In genomic region chr13:60334310-60334709, GRCh38 we compare ENCODE assay signal across 40 cellular contexts.
"Had no signal": no experiment of that assay in that cellular context is flagged by ENCODE, and none has a peak within 500 bp of the region (broad histone marks: within the 10 kb centered on the region; RNA-seq: fewer than 3 reads in every experiment).

No MANE protein-coding gene starts in this region.

- H3K9me3 ChIP-seq: adrenal gland, ascending aorta had no signal

- H3K4me1 ChIP-seq: ascending aorta had no signal

- FAIRE-seq: bronchial epithelial cell had no signal

- H3K9me3 Mint-ChIP-seq: activated CD4-positive, alpha-beta memory T cell treated with anti-CD3 and anti-CD28 coated beads, Interleukin-2, amount 10 ng/mL, durations not matched to agents 7 days and 5 days; activated CD4-positive, alpha-beta T cell treated with anti-CD3 and anti-CD28 coated beads, Interleukin-2, amount 10 ng/mL, durations not matched to agents 7 days and 5 days; activated naive CD4-positive, alpha-beta T cell treated with anti-CD3 and anti-CD28 coated beads for 36 hours; activated naive CD4-positive, alpha-beta T cell treated with anti-CD3 and anti-CD28 coated beads, Interleukin-2, amount 50 U/mL, for 72 hours; activated T-cell treated with anti-CD3 and anti-CD28 coated beads, Interleukin-2, amount 50 U/mL, for 24 hours; activated T-helper 17 cell treated with anti-CD3 and anti-CD28 coated beads, Interleukin-2, amount 50 U/mL, for 72 hours; T-helper 1 cell treated with Interleukin-12 subunit alpha and Interleukin-12 subunit beta and Interleukin-4 antibody, amounts not matched to agents 30 μg/mL and 1 μg/mL, for 36 hours; T-helper 2 cell treated with Interferon-gamma antibody and Interleukin-4, amounts not matched to agents 5 μg/mL and 100 μg/mL, for 36 hours had no signal

- H3K4me3 Mint-ChIP-seq: activated CD4-positive, alpha-beta memory T cell treated with anti-CD3 and anti-CD28 coated beads, Interleukin-2, amount 10 ng/mL, durations not matched to agents 7 days and 5 days; activated CD4-positive, alpha-beta T cell treated with anti-CD3 and anti-CD28 coated beads for 36 hours; activated CD4-positive, alpha-beta T cell treated with anti-CD3 and anti-CD28 coated beads, Interleukin-2, amount 10 ng/mL, durations not matched to agents 7 days and 5 days; activated CD8-positive, alpha-beta memory T cell treated with anti-CD3 and anti-CD28 coated beads, Interleukin-2, amount 10 ng/mL, durations not matched to agents 7 days and 5 days; activated CD8-positive, alpha-beta T cell treated with anti-CD3 and anti-CD28 coated beads, Interleukin-2, amount 10 ng/mL, durations not matched to agents 7 days and 5 days; activated naive CD4-positive, alpha-beta T cell treated with anti-CD3 and anti-CD28 coated beads for 36 hours; activated naive CD8-positive, alpha-beta T cell treated with anti-CD3 and anti-CD28 coated beads for 36 hours; activated T-cell treated with anti-CD3 and anti-CD28 coated beads, Interleukin-2, amount 50 U/mL, for 24 hours; activated T-helper 17 cell treated with anti-CD3 and anti-CD28 coated beads, Interleukin-2, amount 50 U/mL, for 72 hours; brain; central memory CD8-positive, alpha-beta T cell; T-helper 1 cell treated with Interleukin-12 subunit alpha and Interleukin-12 subunit beta and Interleukin-4 antibody, amounts not matched to agents 30 μg/mL and 1 μg/mL, for 36 hours; T-helper 2 cell treated with Interferon-gamma antibody and Interleukin-4, amounts not matched to agents 5 μg/mL and 100 μg/mL, for 36 hours; WTC11 had no signal

- H3K4me1 Mint-ChIP-seq: activated CD4-positive, alpha-beta T cell treated with anti-CD3 and anti-CD28 coated beads for 36 hours; activated CD4-positive, alpha-beta T cell treated with anti-CD3 and anti-CD28 coated beads, Interleukin-2, amount 10 ng/mL, durations not matched to agents 7 days and 5 days; activated naive CD8-positive, alpha-beta T cell treated with anti-CD3 and anti-CD28 coated beads for 36 hours; activated T-helper 17 cell treated with anti-CD3 and anti-CD28 coated beads, Interleukin-2, amount 50 U/mL, for 72 hours; central memory CD8-positive, alpha-beta T cell had no signal

- H3K36me3 Mint-ChIP-seq: activated CD8-positive, alpha-beta memory T cell treated with anti-CD3 and anti-CD28 coated beads, Interleukin-2, amount 10 ng/mL, durations not matched to agents 7 days and 5 days; activated naive CD4-positive, alpha-beta T cell treated with anti-CD3 and anti-CD28 coated beads, Interleukin-2, amount 50 U/mL, for 72 hours; activated naive CD8-positive, alpha-beta T cell treated with anti-CD3 and anti-CD28 coated beads for 36 hours; brain had no signal

- H3K36me3 ChIP-seq: adrenal gland, ascending aorta, cardiac muscle cell, WERI-Rb-1 had no signal

- H3K27ac ChIP-seq: adrenal gland, ascending aorta, cardiac muscle cell, WERI-Rb-1 had no signal

- H3K27me3 Mint-ChIP-seq: activated T-cell treated with anti-CD3 and anti-CD28 coated beads, Interleukin-2, amount 50 U/mL, for 24 hours had no signal

- H3K27ac Mint-ChIP-seq: activated CD4-positive, alpha-beta memory T cell treated with anti-CD3 and anti-CD28 coated beads, Interleukin-2, amount 10 ng/mL, durations not matched to agents 7 days and 5 days; activated CD4-positive, alpha-beta T cell treated with anti-CD3 and anti-CD28 coated beads for 36 hours; activated CD4-positive, alpha-beta T cell treated with anti-CD3 and anti-CD28 coated beads, Interleukin-2, amount 10 ng/mL, durations not matched to agents 7 days and 5 days; activated CD8-positive, alpha-beta memory T cell treated with anti-CD3 and anti-CD28 coated beads, Interleukin-2, amount 10 ng/mL, durations not matched to agents 7 days and 5 days; activated CD8-positive, alpha-beta T cell treated with anti-CD3 and anti-CD28 coated beads, Interleukin-2, amount 10 ng/mL, durations not matched to agents 7 days and 5 days; activated naive CD4-positive, alpha-beta T cell treated with anti-CD3 and anti-CD28 coated beads for 36 hours; activated naive CD4-positive, alpha-beta T cell treated with anti-CD3 and anti-CD28 coated beads, Interleukin-2, amount 50 U/mL, for 72 hours; activated naive CD8-positive, alpha-beta T cell treated with anti-CD3 and anti-CD28 coated beads for 36 hours; activated T-cell treated with anti-CD3 and anti-CD28 coated beads, Interleukin-2, amount 50 U/mL, for 24 hours; activated T-helper 17 cell treated with anti-CD3 and anti-CD28 coated beads, Interleukin-2, amount 50 U/mL, for 72 hours; brain; T-helper 1 cell treated with Interleukin-12 subunit alpha and Interleukin-12 subunit beta and Interleukin-4 antibody, amounts not matched to agents 30 μg/mL and 1 μg/mL, for 36 hours; T-helper 2 cell treated with Interferon-gamma antibody and Interleukin-4, amounts not matched to agents 5 μg/mL and 100 μg/mL, for 36 hours; WTC11 had no signal

- H3K4me3 ChIP-seq: adrenal gland, ascending aorta, cardiac muscle cell had no signal

- DNase-seq: activated CD4-positive, alpha-beta memory T cell treated with anti-CD3 and anti-CD28 coated beads, Interleukin-2, amount 10 ng/mL, durations not matched to agents 7 days and 5 days; activated CD4-positive, alpha-beta T cell treated with anti-CD3 and anti-CD28 coated beads for 1 hour; activated CD4-positive, alpha-beta T cell treated with anti-CD3 and anti-CD28 coated beads for 36 hours; activated CD4-positive, alpha-beta T cell treated with anti-CD3 and anti-CD28 coated beads for 48 hours; activated CD4-positive, alpha-beta T cell treated with anti-CD3 and anti-CD28 coated beads, Interleukin-2, amount 10 ng/mL, durations not matched to agents 7 days and 5 days; activated CD4-positive, alpha-beta T cell treated with anti-CD3 and anti-CD28 coated beads, Interleukin-2, amount 50 U/mL, for 48 hours; activated CD4-positive, CD25-positive, alpha-beta regulatory T cell; activated CD8-positive, alpha-beta memory T cell treated with anti-CD3 and anti-CD28 coated beads for 24 hours; activated CD8-positive, alpha-beta memory T cell treated with anti-CD3 and anti-CD28 coated beads, Interleukin-2, amount 10 ng/mL, durations not matched to agents 7 days and 5 days; activated CD8-positive, alpha-beta memory T cell treated with anti-CD3 and anti-CD28 coated beads, Interleukin-2, amount 50 U/mL, for 48 hours; activated CD8-positive, alpha-beta T cell treated with anti-CD3 and anti-CD28 coated beads, Interleukin-2, amount 10 ng/mL, durations not matched to agents 7 days and 5 days; activated effector memory CD4-positive, alpha-beta T cell treated with anti-CD3 and anti-CD28 coated beads, Interleukin-2, amount 50 U/mL, for 16 hours; activated gamma-delta T cell treated with Interleukin-2 at 50 U/mL for 16 hours; activated naive CD4-positive, alpha-beta T cell; activated naive CD4-positive, alpha-beta T cell treated with anti-CD3 and anti-CD28 coated beads for 36 hours; activated naive CD4-positive, alpha-beta T cell treated with anti-CD3 and anti-CD28 coated beads, Interleukin-2, amount 50 U/mL, for 16 hours; activated naive CD8-positive, alpha-beta T cell treated with anti-CD3 and anti-CD28 coated beads for 36 hours; activated T-cell treated with anti-CD3 and anti-CD28 coated beads, Interleukin-2, amount 50 U/mL, for 24 hours; activated T-cell treated with anti-CD3 and anti-CD28 coated beads, Interleukin-2, amount 50 U/mL, for 48 hours; adrenal gland; amniotic stem cell; anterior cingulate cortex; caudate nucleus; cerebellar nuclear complex; SW 1271; T-helper 1 cell; T-helper 2 cell; T-helper 9 cell; WERI-Rb-1 had no signal

- H3K27me3 ChIP-seq: adrenal gland, ascending aorta, cardiac muscle cell had no signal

- ATAC-seq: activated CD4-positive, alpha-beta T cell treated with anti-CD3 and anti-CD28 coated beads for 36 hours; activated CD4-positive, CD25-positive, alpha-beta regulatory T cell treated with anti-CD3 and anti-CD28 coated beads, Interleukin-2, amount 50 U/mL, for 24 hours; activated CD8-positive, alpha-beta memory T cell treated with anti-CD3 and anti-CD28 coated beads, Interleukin-2, amount 10 ng/mL, durations not matched to agents 7 days and 5 days; activated CD8-positive, alpha-beta T cell treated with anti-CD3 and anti-CD28 coated beads, Interleukin-2, amount 10 ng/mL, durations not matched to agents 7 days and 5 days; activated naive CD4-positive, alpha-beta T cell treated with anti-CD3 and anti-CD28 coated beads, Interleukin-2, amount 50 U/mL, for 72 hours; activated T-helper 17 cell treated with anti-CD3 and anti-CD28 coated beads, Interleukin-2, amount 50 U/mL, for 72 hours; WTC11 had no signal
